ENCODE assay signal across 23 cellular contexts in genomic region chr5:131684595-131684994, GRCh38.
"Had no signal": no experiment of that assay in that cellular context is flagged by ENCODE, and none has a peak within 500 bp of the region (broad histone marks: within the 10 kb centered on the region; RNA-seq: fewer than 3 reads in every experiment).

No MANE protein-coding gene starts in this region.

- H3K27ac Mint-ChIP-seq: activated CD4-positive, alpha-beta T cell treated with anti-CD3 and anti-CD28 coated beads, Interleukin-2, amount 10 ng/mL, durations not matched to agents 24 days and 14 days; activated CD8-positive, alpha-beta T cell treated with anti-CD3 and anti-CD28 coated beads for 36 hours; activated naive CD8-positive, alpha-beta T cell treated with anti-CD3 and anti-CD28 coated beads, Interleukin-2, amount 10 ng/mL, durations not matched to agents 7 days and 5 days; activated T-helper 17 cell treated with anti-CD3 and anti-CD28 coated beads, Interleukin-2, amount 50 U/mL, for 72 hours; endodermal cell; T-helper 2 cell treated with Interferon-gamma antibody and Interleukin-4, amounts not matched to agents 5 μg/mL and 100 μg/mL, for 36 hours had no signal

- H3K27me3 ChIP-seq: dorsolateral prefrontal cortex, gastroesophageal sphincter, heart left ventricle, left lung, tibial nerve, uterus had no signal

- H3K36me3 ChIP-seq: uterus had no signal

- H3K9me3 Mint-ChIP-seq: activated CD8-positive, alpha-beta T cell treated with anti-CD3 and anti-CD28 coated beads for 36 hours; activated naive CD8-positive, alpha-beta T cell treated with anti-CD3 and anti-CD28 coated beads, Interleukin-2, amount 10 ng/mL, durations not matched to agents 7 days and 5 days; activated T-helper 17 cell treated with anti-CD3 and anti-CD28 coated beads, Interleukin-2, amount 50 U/mL, for 72 hours; T-helper 2 cell treated with Interferon-gamma antibody and Interleukin-4, amounts not matched to agents 5 μg/mL and 100 μg/mL, for 36 hours had no signal

- DNase-seq: activated CD4-positive, alpha-beta T cell treated with anti-CD3 and anti-CD28 coated beads, Interleukin-2, amount 10 ng/mL, durations not matched to agents 24 days and 14 days; activated CD8-positive, alpha-beta T cell treated with anti-CD3 and anti-CD28 coated beads for 36 hours; activated naive CD4-positive, alpha-beta T cell; activated naive CD8-positive, alpha-beta T cell treated with anti-CD3 and anti-CD28 coated beads, Interleukin-2, amount 10 ng/mL, durations not matched to agents 7 days and 5 days; activated T-cell treated with anti-CD3 and anti-CD28 coated beads, Interleukin-2, amount 50 U/mL, for 1 hour; central memory CD4-positive, alpha-beta T cell; dorsolateral prefrontal cortex; endodermal cell; heart left ventricle; kidney; left lung; mammary epithelial cell; midbrain; occipital lobe; stimulated activated naive CD8-positive, alpha-beta T cell treated with anti-CD3 and anti-CD28 coated beads, Interleukin-15, Interleukin-2, amounts not matched to agents 100 U/mL and 50 U/mL, for 24 hours; substantia nigra; uterus had no signal

- H3K4me1 Mint-ChIP-seq: activated naive CD8-positive, alpha-beta T cell treated with anti-CD3 and anti-CD28 coated beads, Interleukin-2, amount 10 ng/mL, durations not matched to agents 7 days and 5 days; activated T-helper 17 cell treated with anti-CD3 and anti-CD28 coated beads, Interleukin-2, amount 50 U/mL, for 72 hours; brain had no signal

- H3K4me3 Mint-ChIP-seq: activated CD4-positive, alpha-beta T cell treated with anti-CD3 and anti-CD28 coated beads, Interleukin-2, amount 10 ng/mL, durations not matched to agents 24 days and 14 days; activated CD8-positive, alpha-beta T cell treated with anti-CD3 and anti-CD28 coated beads for 36 hours; activated naive CD8-positive, alpha-beta T cell treated with anti-CD3 and anti-CD28 coated beads, Interleukin-2, amount 10 ng/mL, durations not matched to agents 7 days and 5 days; activated T-helper 17 cell treated with anti-CD3 and anti-CD28 coated beads, Interleukin-2, amount 50 U/mL, for 72 hours; brain; endodermal cell; T-helper 2 cell treated with Interferon-gamma antibody and Interleukin-4, amounts not matched to agents 5 μg/mL and 100 μg/mL, for 36 hours had no signal

- H3K27me3 Mint-ChIP-seq: activated CD4-positive, alpha-beta T cell treated with anti-CD3 and anti-CD28 coated beads, Interleukin-2, amount 10 ng/mL, durations not matched to agents 24 days and 14 days; activated CD8-positive, alpha-beta T cell treated with anti-CD3 and anti-CD28 coated beads for 36 hours; activated naive CD8-positive, alpha-beta T cell treated with anti-CD3 and anti-CD28 coated beads, Interleukin-2, amount 10 ng/mL, durations not matched to agents 7 days and 5 days; activated T-helper 17 cell treated with anti-CD3 and anti-CD28 coated beads, Interleukin-2, amount 50 U/mL, for 72 hours; brain had no signal

- H3K4me1 ChIP-seq: tibial nerve, uterus had no signal

- H3K27ac ChIP-seq: epithelial cell of prostate, gastroesophageal sphincter, heart left ventricle, left lung, tibial nerve, uterus had no signal

- H3K9me3 ChIP-seq: gastroesophageal sphincter, heart left ventricle, left lung, tibial nerve, uterus had no signal

- ATAC-seq: activated CD8-positive, alpha-beta T cell treated with anti-CD3 and anti-CD28 coated beads for 36 hours; activated T-helper 17 cell treated with anti-CD3 and anti-CD28 coated beads, Interleukin-2, amount 50 U/mL, for 72 hours; gastroesophageal sphincter; heart left ventricle; stimulated activated naive CD8-positive, alpha-beta T cell treated with anti-CD3 and anti-CD28 coated beads, Interleukin-15, Interleukin-2, amounts not matched to agents 100 U/mL and 50 U/mL, for 24 hours had no signal

- H3K4me3 ChIP-seq: dorsolateral prefrontal cortex, gastroesophageal sphincter, heart left ventricle, left lung, tibial nerve, uterus had no signal
